8 cellular contexts compared by ENCODE assay signal in the genomic region with DNA sequence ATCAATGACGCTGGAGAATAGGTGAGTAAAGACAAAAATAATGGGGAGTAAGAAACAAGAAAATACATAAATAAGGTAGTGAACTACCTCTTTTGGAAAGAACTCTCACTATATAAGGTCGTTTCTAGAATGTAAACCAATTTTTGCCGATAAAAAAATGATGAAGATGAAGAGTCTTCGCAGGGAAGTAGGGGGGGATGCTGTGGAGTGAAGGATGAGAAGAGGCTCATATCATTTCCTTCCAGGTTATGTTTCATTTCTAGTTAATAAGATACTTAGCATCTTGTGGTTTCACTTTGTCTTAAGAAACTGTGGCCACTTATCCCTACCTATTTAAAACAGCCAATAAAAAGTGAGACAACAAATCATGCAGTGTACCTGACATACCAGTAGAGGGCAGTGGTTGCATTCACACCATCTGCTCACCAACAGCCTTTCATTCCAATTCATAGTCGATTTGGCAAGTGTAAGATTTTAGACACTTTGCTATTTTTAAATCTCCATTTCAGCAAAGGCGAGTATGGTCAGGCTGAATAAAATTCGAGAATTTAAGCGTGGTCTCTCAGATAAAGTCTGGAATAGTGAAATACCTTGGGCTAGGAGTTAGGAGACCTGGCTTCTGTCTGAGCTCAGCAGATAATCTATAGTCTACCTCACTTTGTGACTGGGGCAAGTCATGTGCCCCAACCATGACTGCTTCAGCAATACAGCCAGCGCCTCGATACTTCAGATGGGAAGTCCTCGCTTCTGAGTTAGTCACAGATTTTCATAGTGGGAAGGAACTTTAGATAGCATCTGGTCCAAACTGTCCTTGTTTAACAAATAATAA. TPM values are rescaled to one million over a fixed set of nuclear protein-coding genes. Genes with fewer than 3 reads are reported as not detected.
A peak's percentile ranks its signal among the peaks of the same experiment; 100 is the strongest.
DNase-seq lines count a peak whose midpoint lies in the region; ATAC-seq and TF ChIP-seq lines count a peak whose summit lies in the region.

No MANE protein-coding gene starts in this region.

- H3K4me3 ChIP-seq in HEK293 (ENCODE audit: low read depth, low read length) = no peak overlapping the region

- peak; percentile 72 for DNase-seq in GM10248 (ENCODE audit: extremely low spot score)
- peak; percentile 69 for DNase-seq in M059J (ENCODE audit: low read depth)
- peak; percentile 53 for DNase-seq in brain pericyte (ENCODE audit: low read depth, low spot score)
- peak; percentile 67 to 75 (median 69) for DNase-seq in immature natural killer cell
- peak; percentile 61 for DNase-seq in stimulated activated CD4-positive, alpha-beta T cell treated with anti-CD3 and anti-CD28 coated beads, Interleukin-4, amount 100 ng/mL, for 24 hours

- POLR2A ChIA-PET in GM10248 (lab: Yijun Ruan, JAX) = no interaction called here
- POLR2A ChIA-PET in HEK293 (lab: Yijun Ruan, JAX) = no interaction called here

- CTCF ChIA-PET in GM10248 (lab: Yijun Ruan, JAX) = interaction anchor here (0.7 to 11.3 kb wide), 23 partner anchors 8 to 421 kb away, joined by 3 to 193 read pairs (median 4); no protein-coding TSS in a partner anchor
- CTCF ChIA-PET in HEK293 (lab: Yijun Ruan, JAX) = interaction anchor here (0.6 to 2.8 kb wide), 9 partner anchors 9 to 148 kb away, joined by 3 to 20 read pairs (median 5); no protein-coding TSS in a partner anchor

- ATAC-seq in SK-N-SH treated with all-trans-retinoic acid at 6 μM for 48 hours = peak; percentile 95

- peak; percentile 96 for TF ChIP-seq CTCF in 22Rv1 (IDR thresholded peaks at IDR 0.05)
- peak; percentile 83 for TF ChIP-seq CTCF in GM10248 (IDR thresholded peaks at IDR 0.05; ENCODE audit: control extremely low read depth, extremely low read depth, low read depth, missing control alignments)
- TF ChIP-seq CTCF in HEK293 (tag by site-specific recombination; IDR thresholded peaks at IDR 0.05) = peak; percentile 53

- no peak overlapping the region for H3K27ac ChIP-seq in 22Rv1
- no peak overlapping the region for H3K27ac ChIP-seq in HEK293 (ENCODE audit: extremely low read depth, low read depth, low read length)

- H3K4me3 Mint-ChIP-seq in immature natural killer cell = peak overlapping the region in 2 of 5 donors; percentile 33 to 50

- H3K9me3 Mint-ChIP-seq in immature natural killer cell = no peaks in the 10 kb centered on the region

- peak overlapping the region; percentile 50 to 90 (median 72) for H3K27ac Mint-ChIP-seq in immature natural killer cell

- no peaks in the 10 kb centered on the region for H3K9me3 ChIP-seq in HEK293 (ENCODE audit: control insufficient read depth, insufficient read depth, low read depth, low read length)

- peaks cover 34 to 58% of the 10 kb centered on the region in 2 donors for H3K4me1 Mint-ChIP-seq in immature natural killer cell

- H3K27me3 Mint-ChIP-seq in immature natural killer cell (ENCODE audit: low read depth in 3 of 3) = peaks cover 1 to 11% (median 6%) of the 10 kb centered on the region in 3 donors

- peaks cover 0 to 41% of the 10 kb centered on the region in 2 experiments; a peak in 2 of 3 replicates for H3K36me3 ChIP-seq in HEK293 (ENCODE audit: control insufficient read depth in 2 of 2, insufficient read depth in 1 of 2, low read length in 2 of 2)

- no peaks in the 10 kb centered on the region for H3K4me1 ChIP-seq in HEK293 (ENCODE audit: control insufficient read depth, insufficient read depth, low read length)

- H3K36me3 Mint-ChIP-seq in immature natural killer cell = peaks cover 6 to 53% (median 47%) of the 10 kb centered on the region in 3 donors

TF ChIP-seq in HEK293, 187 proteins besides CTCF, POLR2A, EP300 and RAD21:
- 0 out of 2 replicates have a peak, but pooled peaks have one; percentile 32 for TF ChIP-seq ZNF660 (tag by site-specific recombination; IDR thresholded peaks at IDR 0.05)
- TF ChIP-seq ZEB2 (tag by site-specific recombination; IDR thresholded peaks at IDR 0.05) = no peak
- peak; percentile 82 for TF ChIP-seq ZNF654 (tag by site-specific recombination; IDR thresholded peaks at IDR 0.05; ENCODE audit: low read depth)
- TF ChIP-seq, protein P1, sequence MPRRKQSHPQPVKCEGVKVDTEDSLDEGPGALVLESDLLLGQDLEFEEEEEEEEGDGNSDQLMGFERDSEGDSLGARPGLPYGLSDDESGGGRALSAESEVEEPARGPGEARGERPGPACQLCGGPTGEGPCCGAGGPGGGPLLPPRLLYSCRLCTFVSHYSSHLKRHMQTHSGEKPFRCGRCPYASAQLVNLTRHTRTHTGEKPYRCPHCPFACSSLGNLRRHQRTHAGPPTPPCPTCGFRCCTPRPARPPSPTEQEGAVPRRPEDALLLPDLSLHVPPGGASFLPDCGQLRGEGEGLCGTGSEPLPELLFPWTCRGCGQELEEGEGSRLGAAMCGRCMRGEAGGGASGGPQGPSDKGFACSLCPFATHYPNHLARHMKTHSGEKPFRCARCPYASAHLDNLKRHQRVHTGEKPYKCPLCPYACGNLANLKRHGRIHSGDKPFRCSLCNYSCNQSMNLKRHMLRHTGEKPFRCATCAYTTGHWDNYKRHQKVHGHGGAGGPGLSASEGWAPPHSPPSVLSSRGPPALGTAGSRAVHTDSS (tag by site-specific recombination; IDR thresholded peaks at IDR 0.05) = peak; percentile 42; the same call in 1 of the 2 replicates

TF ChIP-seq in SK-N-SH treated with all-trans-retinoic acid at 6 μM for 48 hours, 23 proteins besides CTCF, POLR2A, EP300 and RAD21:
- TF ChIP-seq ZNF70 (CRISPR knock-in tag; IDR thresholded peaks at IDR 0.05) (no peak), ZNF8 (CRISPR knock-in tag; IDR thresholded peaks at IDR 0.05) (no peak), SNAI2 (CRISPR knock-in tag; IDR thresholded peaks at IDR 0.05) (no peak), GLIS3 (CRISPR knock-in tag; IDR thresholded peaks at IDR 0.05) (no peak), POU6F1 (CRISPR knock-in tag; IDR thresholded peaks at IDR 0.05; ENCODE audit: borderline replicate concordance, low read depth) (no peak), ZFP3 (CRISPR knock-in tag; IDR thresholded peaks at IDR 0.05) (no peak)
- TF ChIP-seq, protein P2, sequence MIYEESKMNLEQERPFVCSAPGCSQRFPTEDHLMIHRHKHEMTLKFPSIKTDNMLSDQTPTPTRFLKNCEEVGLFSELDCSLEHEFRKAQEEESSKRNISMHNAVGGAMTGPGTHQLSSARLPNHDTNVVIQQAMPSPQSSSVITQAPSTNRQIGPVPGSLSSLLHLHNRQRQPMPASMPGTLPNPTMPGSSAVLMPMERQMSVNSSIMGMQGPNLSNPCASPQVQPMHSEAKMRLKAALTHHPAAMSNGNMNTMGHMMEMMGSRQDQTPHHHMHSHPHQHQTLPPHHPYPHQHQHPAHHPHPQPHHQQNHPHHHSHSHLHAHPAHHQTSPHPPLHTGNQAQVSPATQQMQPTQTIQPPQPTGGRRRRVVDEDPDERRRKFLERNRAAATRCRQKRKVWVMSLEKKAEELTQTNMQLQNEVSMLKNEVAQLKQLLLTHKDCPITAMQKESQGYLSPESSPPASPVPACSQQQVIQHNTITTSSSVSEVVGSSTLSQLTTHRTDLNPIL (CRISPR knock-in tag; IDR thresholded peaks at IDR 0.05; ENCODE audit: low read depth) = no peak

RNA-seq across cellular contexts. Expression of gene ICE2, which starts 28.9 kb away (rescaled TPM):
- total RNA-seq in M059J (2014; rRNA removed; shearing (Covaris generic)) = 17.0 and 27.3 TPM in 2 replicates
- polyA plus RNA-seq in immature natural killer cell = 10 to 100 TPM; 26.5 to 40.7 (median 33.4) TPM
